Comparison of ENCODE assay signal across 14 cellular contexts in the genomic region with DNA sequence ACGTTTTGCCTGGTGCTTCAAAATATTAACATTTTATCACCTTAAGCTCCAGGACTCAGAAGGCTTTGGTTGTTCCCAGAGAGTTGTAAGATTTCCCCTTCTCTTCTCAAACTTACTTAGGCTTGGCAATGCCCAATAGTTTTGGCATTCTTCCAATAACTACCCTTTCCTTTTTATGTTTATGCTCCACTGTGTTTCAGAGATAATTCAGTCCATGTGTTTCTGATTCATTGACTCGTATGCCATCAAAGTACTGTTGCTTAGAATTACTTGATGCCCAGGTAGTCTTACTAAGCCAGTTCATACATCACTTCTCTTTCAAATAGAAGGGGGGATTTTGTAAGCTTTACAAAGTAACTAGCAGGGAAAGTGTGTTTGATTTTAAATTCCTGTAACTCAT.
"Had no signal": no experiment of that assay in that cellular context is flagged by ENCODE, and none has a peak within 500 bp of the region (broad histone marks: within the 10 kb centered on the region; RNA-seq: fewer than 3 reads in every experiment).

No MANE protein-coding gene starts in this region.

- H3K9me3 ChIP-seq: gastrocnemius medialis, heart right ventricle, upper lobe of right lung had no signal

- H3K27me3 ChIP-seq: gastrocnemius medialis, heart right ventricle, upper lobe of right lung had no signal

- H3K4me1 ChIP-seq: gastrocnemius medialis, heart right ventricle, upper lobe of right lung had no signal

- H3K36me3 ChIP-seq: gastrocnemius medialis, heart right ventricle, upper lobe of right lung had no signal

- DNase-seq: activated CD4-positive, alpha-beta memory T cell treated with anti-CD3 and anti-CD28 coated beads for 36 hours; activated CD4-positive, alpha-beta T cell treated with anti-CD3 and anti-CD28 coated beads for 1 hour; activated gamma-delta T cell; activated T-cell treated with anti-CD3 and anti-CD28 coated beads, Interleukin-2, amount 50 U/mL, for 48 hours; cerebellar nuclear complex; gastrocnemius medialis; heart right ventricle; left ventricle myocardium superior; mesenchymal stem cell; nephron progenitor cell; stimulated activated CD4-positive, alpha-beta T cell treated with anti-CD3 and anti-CD28 coated beads, Interleukin-4, amount 100 ng/mL, for 24 hours; T-helper 9 cell; upper lobe of right lung had no signal

- FAIRE-seq: keratinocyte had no signal

- H3K4me3 ChIP-seq: gastrocnemius medialis, heart right ventricle, upper lobe of right lung had no signal

- H3K27ac ChIP-seq: gastrocnemius medialis, heart right ventricle, upper lobe of right lung had no signal
